ENCODE assay signal across 28 cellular contexts in the genomic region with DNA sequence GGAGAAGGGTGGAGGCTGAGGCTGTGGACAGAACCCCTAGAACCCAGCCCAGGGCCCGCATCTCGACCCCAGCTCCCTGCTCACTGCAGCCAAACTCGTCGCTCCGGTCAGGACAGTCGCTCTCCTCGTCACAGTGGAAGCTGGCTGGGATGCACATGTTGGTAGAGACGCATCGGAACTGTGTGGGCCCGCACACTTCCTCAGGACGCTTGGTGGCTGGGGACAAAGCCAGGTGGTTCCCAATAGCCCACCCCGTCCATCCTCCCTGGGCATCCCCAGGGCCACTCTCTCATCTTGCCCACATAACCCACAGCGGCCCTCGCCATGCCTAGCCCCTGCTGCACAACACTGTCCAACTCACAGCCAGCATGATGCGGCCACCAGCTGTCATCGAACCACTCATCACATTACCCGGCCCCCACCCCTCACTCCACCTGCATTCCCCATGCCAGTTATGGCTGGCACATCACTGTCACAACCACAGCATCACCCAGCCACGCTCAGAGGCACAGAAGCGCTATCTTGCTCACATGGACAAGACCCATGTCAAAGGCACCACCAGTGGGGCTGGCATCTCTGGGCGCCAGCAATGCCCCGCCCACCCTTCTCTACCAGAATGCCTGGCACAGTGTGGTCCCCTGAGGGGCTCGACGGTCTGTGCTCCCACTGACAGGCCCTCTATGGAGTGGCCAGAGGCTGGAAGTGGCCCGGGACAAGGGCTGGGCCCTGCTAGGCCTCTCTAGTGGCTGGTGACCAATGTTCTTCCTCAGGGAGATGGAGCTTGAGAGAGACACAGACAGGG.
"Had no signal": no experiment of that assay in that cellular context is flagged by ENCODE, and none has a peak within 500 bp of the region (broad histone marks: within the 10 kb centered on the region; RNA-seq: fewer than 3 reads in every experiment).

No MANE protein-coding gene starts in this region.

- H3K4me3 Mint-ChIP-seq: activated naive CD8-positive, alpha-beta T cell treated with anti-CD3 and anti-CD28 coated beads, Interleukin-2, amount 10 ng/mL, durations not matched to agents 7 days and 5 days; activated T-cell treated with anti-CD3 and anti-CD28 coated beads, Interleukin-2, amount 50 U/mL, for 72 hours; endodermal cell; naive B cell; neural crest cell; stimulated activated naive B cell treated with anti-CD40 and anti-IgM and Interleukin-4, amounts not matched to agents 10 μg/mL and 1 μg/mL and 100 μg/mL, for 72 hours; T-helper 1 cell treated with Interleukin-12 subunit alpha and Interleukin-12 subunit beta and Interleukin-4 antibody, amounts not matched to agents 30 μg/mL and 1 μg/mL, for 36 hours had no signal

- H3K36me3 Mint-ChIP-seq: activated naive CD8-positive, alpha-beta T cell treated with anti-CD3 and anti-CD28 coated beads, Interleukin-2, amount 10 ng/mL, durations not matched to agents 7 days and 5 days; naive B cell; stimulated activated naive B cell treated with anti-CD40 and anti-IgM and Interleukin-4, amounts not matched to agents 10 μg/mL and 1 μg/mL and 100 μg/mL, for 72 hours had no signal

- ATAC-seq: activated T-cell treated with anti-CD3 and anti-CD28 coated beads, Interleukin-2, amount 50 U/mL, for 72 hours; mucosa of descending colon; stimulated activated naive B cell treated with anti-CD40 and anti-IgM and Interleukin-4, amounts not matched to agents 10 μg/mL and 1 μg/mL and 100 μg/mL, for 72 hours; upper lobe of right lung had no signal

- H3K9me3 Mint-ChIP-seq: activated naive CD8-positive, alpha-beta T cell treated with anti-CD3 and anti-CD28 coated beads, Interleukin-2, amount 10 ng/mL, durations not matched to agents 7 days and 5 days; activated T-cell treated with anti-CD3 and anti-CD28 coated beads, Interleukin-2, amount 50 U/mL, for 72 hours; endodermal cell; neural crest cell; stimulated activated naive B cell treated with anti-CD40 and anti-IgM and Interleukin-4, amounts not matched to agents 10 μg/mL and 1 μg/mL and 100 μg/mL, for 72 hours; T-helper 1 cell treated with Interleukin-12 subunit alpha and Interleukin-12 subunit beta and Interleukin-4 antibody, amounts not matched to agents 30 μg/mL and 1 μg/mL, for 36 hours had no signal

- H3K27me3 ChIP-seq: esophagus squamous epithelium, right lobe of liver, stomach, thyroid gland, upper lobe of right lung had no signal

- H3K9me3 ChIP-seq: esophagus squamous epithelium, left ventricle myocardium inferior, mucosa of descending colon, right lobe of liver, stomach, thyroid gland, upper lobe of right lung had no signal

- DNase-seq: activated CD4-positive, alpha-beta T cell treated with anti-CD3 and anti-CD28 coated beads for 4 hours; activated CD4-positive, alpha-beta T cell treated with anti-CD3 and anti-CD28 coated beads, Interleukin-2, amount 50 U/mL, for 4 hours; activated naive CD4-positive, alpha-beta T cell treated with Interleukin-2 at 50 U/mL for 16 hours; activated naive CD8-positive, alpha-beta T cell treated with anti-CD3 and anti-CD28 coated beads, Interleukin-2, amount 10 ng/mL, durations not matched to agents 7 days and 5 days; activated T-cell treated with anti-CD3 and anti-CD28 coated beads for 4 hours; activated T-cell treated with anti-CD3 and anti-CD28 coated beads, Interleukin-2, amount 50 U/mL, for 72 hours; amniotic stem cell; caudate nucleus; endodermal cell; esophagus squamous epithelium; foreskin melanocyte; left ventricle myocardium inferior; mucosa of descending colon; naive B cell; posterior cingulate gyrus; right lobe of liver; small intestine; stimulated activated CD4-positive, alpha-beta T cell treated with anti-CD3 and anti-CD28 coated beads, Interleukin-1b, Interleukin-23, amount 100 ng/mL, for 48 hours; stimulated activated naive B cell treated with anti-CD40 and anti-IgM and Interleukin-4, amounts not matched to agents 10 μg/mL and 1 μg/mL and 100 μg/mL, for 72 hours; stomach; SW 1271; T-helper 9 cell; thyroid gland; upper lobe of right lung had no signal

- H3K27ac Mint-ChIP-seq: activated naive CD8-positive, alpha-beta T cell treated with anti-CD3 and anti-CD28 coated beads, Interleukin-2, amount 10 ng/mL, durations not matched to agents 7 days and 5 days; activated T-cell treated with anti-CD3 and anti-CD28 coated beads, Interleukin-2, amount 50 U/mL, for 72 hours; endodermal cell; stimulated activated naive B cell treated with anti-CD40 and anti-IgM and Interleukin-4, amounts not matched to agents 10 μg/mL and 1 μg/mL and 100 μg/mL, for 72 hours; T-helper 1 cell treated with Interleukin-12 subunit alpha and Interleukin-12 subunit beta and Interleukin-4 antibody, amounts not matched to agents 30 μg/mL and 1 μg/mL, for 36 hours had no signal

- H3K4me3 ChIP-seq: esophagus squamous epithelium, left ventricle myocardium inferior, lung, mucosa of descending colon, right lobe of liver, stomach, thyroid gland, upper lobe of right lung had no signal

- H3K36me3 ChIP-seq: right lobe of liver had no signal

- H3K27me3 Mint-ChIP-seq: activated naive CD8-positive, alpha-beta T cell treated with anti-CD3 and anti-CD28 coated beads, Interleukin-2, amount 10 ng/mL, durations not matched to agents 7 days and 5 days; naive B cell had no signal

- H3K4me1 ChIP-seq: esophagus squamous epithelium, right lobe of liver, thyroid gland, upper lobe of right lung had no signal

- H3K27ac ChIP-seq: left ventricle myocardium inferior, right lobe of liver, thyroid gland, upper lobe of right lung, VCaP had no signal

- H3K4me1 Mint-ChIP-seq: activated naive CD8-positive, alpha-beta T cell treated with anti-CD3 and anti-CD28 coated beads, Interleukin-2, amount 10 ng/mL, durations not matched to agents 7 days and 5 days; naive B cell; neural crest cell; stimulated activated naive B cell treated with anti-CD40 and anti-IgM and Interleukin-4, amounts not matched to agents 10 μg/mL and 1 μg/mL and 100 μg/mL, for 72 hours had no signal
